ENCODE assay signal across 13 cellular contexts in genomic region chr15:68494573-68495105, GRCh38.
"Had no signal": no experiment of that assay in that cellular context is flagged by ENCODE, and none has a peak within 500 bp of the region (broad histone marks: within the 10 kb centered on the region; RNA-seq: fewer than 3 reads in every experiment).

No MANE protein-coding gene starts in this region.

- DNase-seq: activated gamma-delta T cell treated with Interleukin-2 at 50 U/mL for 16 hours; activated T-cell treated with anti-CD3 and anti-CD28 coated beads, Interleukin-2, amount 50 U/mL, for 1 hour; colonic mucosa; heart left ventricle; islet precursor cell; lower lobe of right lung; naive thymus-derived CD4-positive, alpha-beta T cell; posterior cingulate gyrus; stimulated activated CD4-positive, alpha-beta T cell treated with anti-CD3 and anti-CD28 coated beads, Interleukin-4, amount 100 ng/mL, for 1 hour; stimulated activated naive CD4-positive, alpha-beta T cell treated with Interleukin-2 at 50 U/mL for 16 hours; T-helper 1 cell had no signal

- ATAC-seq: heart left ventricle; lower lobe of right lung; naive thymus-derived CD4-positive, alpha-beta T cell; sciatic nerve; WTC11 had no signal
